In the genomic region with DNA sequence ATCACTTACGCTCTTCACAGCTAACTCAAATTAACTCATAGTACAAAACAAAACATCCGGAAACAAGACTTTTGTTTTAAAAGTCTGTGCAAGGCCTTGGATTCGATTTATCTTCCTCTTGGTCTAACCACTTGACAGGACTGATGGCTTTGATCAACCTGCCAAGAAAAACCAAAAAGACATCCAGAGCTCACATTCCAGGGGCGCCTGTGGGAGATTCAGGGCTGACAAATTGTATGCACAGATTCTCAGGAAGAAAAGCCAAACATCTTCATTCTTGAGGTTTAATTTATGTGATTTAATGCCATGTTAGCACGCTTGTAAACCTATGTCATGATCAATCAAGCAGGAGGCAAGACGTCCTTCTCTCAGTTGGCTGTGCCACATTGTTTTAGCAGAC, we compare ENCODE assay signal across 16 cellular contexts.
DNase-seq lines count a peak whose midpoint lies in the region; FAIRE-seq and TF ChIP-seq lines count a peak whose summit lies in the region.
"Had no signal": no experiment of that assay in that cellular context is flagged by ENCODE, and none has a peak within 500 bp of the region (broad histone marks: within the 10 kb centered on the region; RNA-seq: fewer than 3 reads in every experiment).

No MANE protein-coding gene starts in this region.

- peak; percentile 62 for FAIRE-seq in H54 (lab: Jason Lieb, UNC)
- FAIRE-seq in urothelium cell line (lab: Jason Lieb, UNC): no peak

- H3K4me1 Mint-ChIP-seq in immature natural killer cell: no peaks in the 10 kb centered on the region
- H3K4me1 Mint-ChIP-seq: neural crest cell had no signal

- H3K4me3 Mint-ChIP-seq in immature natural killer cell: no peak overlapping the region
- H3K4me3 Mint-ChIP-seq: activated B cell treated with CpG ODN at 0.5 μM for 24 hours; neural crest cell; stimulated activated naive CD8-positive, alpha-beta T cell treated with anti-CD3 and anti-CD28 coated beads, Interleukin-15, Interleukin-2, amounts not matched to agents 100 ng/mL and 50 ng/mL, for 24 hours had no signal

- peaks cover 6 to 10% (median 10%) of the 10 kb centered on the region in 3 donors for H3K27me3 Mint-ChIP-seq in immature natural killer cell (ENCODE audit: low read depth in 3 of 3)
- H3K27me3 Mint-ChIP-seq: activated B cell treated with CpG ODN at 0.5 μM for 24 hours had no signal

- no peak overlapping the region for H3K27ac Mint-ChIP-seq in immature natural killer cell
- H3K27ac Mint-ChIP-seq: activated B cell treated with CpG ODN at 0.5 μM for 24 hours; stimulated activated naive CD8-positive, alpha-beta T cell treated with anti-CD3 and anti-CD28 coated beads, Interleukin-15, Interleukin-2, amounts not matched to agents 100 ng/mL and 50 ng/mL, for 24 hours had no signal

- TF ChIP-seq POLR2A in H54 (IDR thresholded peaks at IDR 0.05; ENCODE audit: low read depth, low read length): no peak

- DNase-seq in H54 (ENCODE audit: insufficient read length, low spot score) (no peak), UCSD-AML1 (lab: John Stamatoyannopoulos, UW; ENCODE audit: unreplicated experiment) (peak; percentile 12), iris pigment epithelial cell (ENCODE audit: low read depth) (peak; percentile 97), urothelium cell line (ENCODE audit: low spot score) (peak; percentile 62), immature natural killer cell (no peak), activated gamma-delta T cell (lab: John Stamatoyannopoulos, UW) (no peak), mesenteric fat pad (ENCODE audit: low spot score) (no peak)
- DNase-seq: activated B cell treated with CpG ODN at 0.5 μM for 24 hours; activated naive CD4-positive, alpha-beta T cell treated with anti-CD3 and anti-CD28 coated beads, Interleukin-2, amount 50 U/mL, for 16 hours; central memory CD4-positive, alpha-beta T cell; left ventricle myocardium superior; NCI-H1105 treated with DMSO at 0.1 percent for 48 hours; NCI-H510A; PC-3 had no signal

- H3K9me3 Mint-ChIP-seq in immature natural killer cell: peaks cover 0 to 7% (median 4%) of the 10 kb centered on the region in 6 donors
- H3K9me3 Mint-ChIP-seq: neural crest cell; stimulated activated naive CD8-positive, alpha-beta T cell treated with anti-CD3 and anti-CD28 coated beads, Interleukin-15, Interleukin-2, amounts not matched to agents 100 ng/mL and 50 ng/mL, for 24 hours had no signal

- H3K36me3 Mint-ChIP-seq in immature natural killer cell: peaks cover 0 to 5% (median 0%) of the 10 kb centered on the region in 3 donors

Comparison
In these comparisons a context has a peak if more than half of its experiments do, and no peak if none do; other contexts are left out.
1. DNase-seq: peak in UCSD-AML1 (single experiment), iris pigment epithelial cell (single experiment) and urothelium cell line (single experiment); none in H54 (single experiment), immature natural killer cell (0 of 3), activated gamma-delta T cell (single experiment) and mesenteric fat pad (single experiment).